Comparison of ENCODE assay signal across 11 cellular contexts in the genomic region with DNA sequence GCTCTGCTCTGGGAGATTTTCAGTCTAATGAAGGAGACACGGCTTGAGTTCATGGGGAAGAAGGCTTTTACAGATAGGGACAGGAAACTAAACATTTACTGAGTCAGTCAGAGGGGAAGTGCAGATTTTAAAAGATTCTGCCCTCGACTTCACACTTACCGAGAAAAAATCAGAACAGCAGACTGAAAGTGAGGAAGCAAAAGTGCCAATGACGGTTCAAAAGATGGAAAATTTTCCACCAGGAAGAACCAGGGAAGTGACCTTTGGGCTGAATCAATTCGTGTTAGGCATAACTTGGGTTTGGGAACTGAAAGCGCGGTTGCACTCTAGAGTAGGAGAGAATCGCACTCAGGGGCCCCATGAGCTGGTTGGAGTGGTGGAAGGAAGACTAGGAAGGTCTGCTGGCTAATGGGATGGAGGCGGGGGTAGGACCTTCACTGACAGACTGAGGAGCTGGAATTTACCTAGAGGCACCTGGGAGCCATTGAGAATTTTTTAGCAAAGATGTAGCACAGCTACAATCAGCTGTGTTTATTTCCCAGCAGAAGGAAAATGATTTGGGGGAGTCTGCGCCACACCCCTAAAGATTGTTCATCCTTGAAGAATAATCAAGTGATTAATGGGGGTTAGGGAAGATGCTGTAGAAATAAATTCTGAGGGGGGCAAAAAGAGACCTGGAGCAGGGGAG. TPM values are rescaled to one million over a fixed set of nuclear protein-coding genes. Genes with fewer than 3 reads are reported as not detected.
A peak's percentile ranks its signal among the peaks of the same experiment; 100 is the strongest.
DNase-seq lines count a peak whose midpoint lies in the region; ATAC-seq and TF ChIP-seq lines count a peak whose summit lies in the region.
"Had no signal": no experiment of that assay in that cellular context is flagged by ENCODE, and none has a peak within 500 bp of the region (broad histone marks: within the 10 kb centered on the region; RNA-seq: fewer than 3 reads in every experiment).

No MANE protein-coding gene starts in this region.

- no peak overlapping the region for H3K27ac ChIP-seq in CD4-positive, alpha-beta T cell (ENCODE audit: low read depth, low read length)
- H3K27ac ChIP-seq in coronary artery = no peak overlapping the region
- H3K27ac ChIP-seq: uterus had no signal

- H3K9me3 Mint-ChIP-seq in CD4-positive, alpha-beta T cell = no peaks in the 10 kb centered on the region
- H3K9me3 Mint-ChIP-seq in nephron = peaks cover 5% of the 10 kb centered on the region

- peaks cover 72% of the 10 kb centered on the region for H3K27me3 ChIP-seq in CD4-positive, alpha-beta T cell (ENCODE audit: control insufficient read depth, insufficient read depth, low read length)

- ATAC-seq in CD4-positive, alpha-beta T cell (ENCODE audit: poor library complexity) = no peak
- no peak for ATAC-seq in HG03378 (IDR thresholded peaks at IDR 0.05; ENCODE audit: unreplicated experiment)

- H3K4me3 ChIP-seq in coronary artery = peak overlapping the region; percentile 72
- H3K4me3 ChIP-seq: uterus had no signal

- TF ChIP-seq CTCF in CD4-positive, alpha-beta T cell (IDR thresholded peaks at IDR 0.05) = no peak
- TF ChIP-seq CTCF in coronary artery (IDR thresholded peaks at IDR 0.05) (no peak), nephron (IDR thresholded peaks at IDR 0.05; ENCODE audit: unreplicated experiment in 3 of 3) (no peak)

- H3K4me1 Mint-ChIP-seq in CD4-positive, alpha-beta T cell (ENCODE audit: low read depth) = peaks cover 21% of the 10 kb centered on the region
- H3K4me1 Mint-ChIP-seq in nephron = peaks cover 5% of the 10 kb centered on the region

- no peaks in the 10 kb centered on the region for H3K9me3 ChIP-seq in CD4-positive, alpha-beta T cell (ENCODE audit: control insufficient read depth, low read length)
- H3K9me3 ChIP-seq: uterus had no signal

- H3K4me3 Mint-ChIP-seq in CD4-positive, alpha-beta T cell = peak overlapping the region; percentile 75
- peak overlapping the region; percentile 79 to 85 (median 82) for H3K4me3 Mint-ChIP-seq in nephron

- POLR2A ChIA-PET in CD4-positive, alpha-beta T cell (lab: Charles Lee) = no interaction called here

- intact Hi-C loops in CD4-positive, alpha-beta T cell (cut with DNase I, micrococcal nuclease) = no loop called here

- H3K27me3 Mint-ChIP-seq in CD4-positive, alpha-beta T cell = peaks cover 67% of the 10 kb centered on the region
- H3K27me3 Mint-ChIP-seq in nephron (ENCODE audit: low read depth) = peaks cover 90% of the 10 kb centered on the region

- DNase-seq in CD4-positive, alpha-beta T cell = no peak
- DNase-seq in Kasumi-1 (lab: John Stamatoyannopoulos, UW) (peak; percentile 33 to 34), coronary artery (ENCODE audit: low spot score) (no peak), NCI-H1930 (lab: John Stamatoyannopoulos, UW) (no peak)
- DNase-seq in effector CD4-positive, alpha-beta T cell = no peak
- no peak for DNase-seq in stimulated activated CD4-positive, alpha-beta T cell treated with anti-CD3 and anti-CD28 coated beads, Interleukin-1b, Interleukin-23, amount 100 ng/mL, for 48 hours
- DNase-seq: activated CD8-positive, alpha-beta memory T cell treated with anti-CD3 and anti-CD28 coated beads, Interleukin-2, amount 50 U/mL, for 4 hours; SHP77 treated with DMSO at 0.1 percent for 48 hours; uterus had no signal

- CTCF ChIA-PET in CD4-positive, alpha-beta T cell (lab: Charles Lee) = no interaction called here

- no peak overlapping the region for H3K27ac Mint-ChIP-seq in CD4-positive, alpha-beta T cell
- no peak overlapping the region for H3K27ac Mint-ChIP-seq in nephron

- no peaks in the 10 kb centered on the region for H3K36me3 Mint-ChIP-seq in CD4-positive, alpha-beta T cell (ENCODE audit: low read depth)
- peaks cover 5% of the 10 kb centered on the region for H3K36me3 Mint-ChIP-seq in nephron (ENCODE audit: low read depth)

RNA-seq across cellular contexts. Expression of a gene that starts 1.2 kb away (rescaled TPM):
- total RNA-seq in CD4-positive, alpha-beta T cell = not detected

Comparison
In these comparisons a context has a peak if more than half of its experiments do, and no peak if none do; other contexts are left out.
1. DNase-seq: peak in Kasumi-1 (2 of 2); none in CD4-positive, alpha-beta T cell (0 of 10), coronary artery (single experiment), effector CD4-positive, alpha-beta T cell (single experiment), stimulated activated CD4-positive, alpha-beta T cell treated with anti-CD3 and anti-CD28 coated beads, Interleukin-1b, Interleukin-23, amount 100 ng/mL, for 48 hours (single experiment) and NCI-H1930 (0 of 2).